ENCODE assay signal across 3 cellular contexts in the genomic region with DNA sequence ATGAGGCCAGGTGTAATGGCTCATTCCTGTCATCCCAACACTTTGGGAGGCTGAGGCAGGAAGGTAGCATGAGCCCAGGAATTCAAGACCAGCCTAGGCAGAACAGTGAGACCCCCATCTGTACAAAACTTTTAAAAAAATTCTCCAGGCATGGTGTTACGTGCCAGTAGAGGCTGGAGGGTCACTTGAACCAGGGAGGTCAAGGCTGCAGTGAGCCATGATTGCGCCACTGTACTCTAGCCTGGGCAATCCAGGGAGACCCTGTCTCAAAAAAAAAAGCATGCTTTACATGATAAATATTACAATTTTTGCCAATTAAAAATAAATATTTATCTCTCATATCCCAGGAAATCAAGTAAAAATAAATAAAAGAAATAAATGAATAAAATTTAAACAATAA.
"Had no signal": no experiment of that assay in that cellular context is flagged by ENCODE, and none has a peak within 500 bp of the region (broad histone marks: within the 10 kb centered on the region; RNA-seq: fewer than 3 reads in every experiment).

No MANE protein-coding gene starts in this region.

- FAIRE-seq: HTR-8/SVneo had no signal

- H3K4me3 ChIP-seq: K562 had no signal

- H3K27ac ChIP-seq: HL-60 had no signal
